16 cellular contexts compared by ENCODE assay signal in the genomic region with DNA sequence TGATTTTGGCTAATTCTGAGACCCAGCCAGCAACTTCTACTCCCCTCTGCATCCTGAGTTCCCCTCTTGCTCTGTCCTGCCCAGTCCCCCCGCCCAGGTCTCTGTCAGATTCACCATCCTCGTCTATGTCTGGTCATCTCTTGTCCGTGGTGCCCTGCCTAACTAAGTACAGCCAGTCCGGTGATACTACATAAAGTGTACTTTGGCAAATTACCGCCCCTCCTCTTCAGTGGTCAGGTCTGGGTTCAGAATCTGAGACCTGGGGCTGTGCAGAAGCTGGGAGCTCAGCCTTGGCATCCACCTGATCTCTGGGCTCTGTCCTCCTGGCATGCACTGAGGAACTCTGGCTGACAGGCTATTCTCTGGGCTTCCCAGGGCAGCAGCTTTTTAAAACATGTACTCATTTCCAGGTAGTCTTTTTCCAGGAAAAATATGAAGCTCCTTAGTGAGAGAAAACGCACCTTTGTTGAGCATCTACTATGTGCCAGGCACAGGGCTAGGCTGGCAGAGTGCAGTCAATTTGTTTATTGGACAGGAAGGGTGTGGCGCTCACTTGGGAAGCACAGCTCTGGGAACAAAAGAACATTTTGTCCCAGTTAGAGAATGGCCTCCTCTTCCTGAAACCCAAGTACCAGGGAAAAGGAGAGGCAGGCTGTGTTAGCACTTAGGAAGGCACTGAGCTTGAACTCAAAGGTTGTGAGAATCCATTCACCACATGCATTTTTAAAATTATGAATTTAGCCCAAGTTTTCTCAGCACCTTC.
"Had no signal": no experiment of that assay in that cellular context is flagged by ENCODE, and none has a peak within 500 bp of the region (broad histone marks: within the 10 kb centered on the region; RNA-seq: fewer than 3 reads in every experiment).

No MANE protein-coding gene starts in this region.

- H3K36me3 Mint-ChIP-seq: activated naive CD8-positive, alpha-beta T cell treated with anti-CD3 and anti-CD28 coated beads for 36 hours; immature natural killer cell; memory B cell; naive thymus-derived CD4-positive, alpha-beta T cell; T-cell had no signal

- H3K9me3 Mint-ChIP-seq: activated naive CD8-positive, alpha-beta T cell treated with anti-CD3 and anti-CD28 coated beads for 36 hours; dendritic cell treated with granulocyte-macrophage colony-stimulating factor and Interleukin-4, amounts not matched to agents 40 ng/mL and 50 ng/mL, for 4 days; immature natural killer cell; memory B cell; T-cell had no signal

- DNase-seq: activated CD4-positive, alpha-beta T cell treated with anti-CD3 and anti-CD28 coated beads, Interleukin-2, amount 50 U/mL, for 1 hour; activated CD4-positive, CD25-positive, alpha-beta regulatory T cell treated with anti-CD3 and anti-CD28 coated beads, Interleukin-2, amount 50 U/mL, for 72 hours; activated naive CD4-positive, alpha-beta T cell; activated naive CD8-positive, alpha-beta T cell treated with anti-CD3 and anti-CD28 coated beads for 36 hours; amniotic stem cell; effector CD8-positive, alpha-beta T cell; immature natural killer cell; naive thymus-derived CD4-positive, alpha-beta T cell; sigmoid colon; stimulated activated naive CD4-positive, alpha-beta T cell; T-cell had no signal

- H3K4me3 Mint-ChIP-seq: activated naive CD8-positive, alpha-beta T cell treated with anti-CD3 and anti-CD28 coated beads for 36 hours; dendritic cell treated with granulocyte-macrophage colony-stimulating factor and Interleukin-4, amounts not matched to agents 40 ng/mL and 50 ng/mL, for 4 days; immature natural killer cell; memory B cell; naive thymus-derived CD4-positive, alpha-beta T cell; T-cell had no signal

- H3K4me1 ChIP-seq: parathyroid adenoma had no signal

- H2AFZ ChIP-seq: parathyroid adenoma had no signal

- ATAC-seq: esophagus mucosa; naive thymus-derived CD4-positive, alpha-beta T cell; T-cell had no signal

- H3K4me3 ChIP-seq: tibial artery had no signal

- H3K9me3 ChIP-seq: sigmoid colon, tibial artery had no signal

- H3K27ac ChIP-seq: parathyroid adenoma, tibial artery had no signal

- H3K27ac Mint-ChIP-seq: activated naive CD8-positive, alpha-beta T cell treated with anti-CD3 and anti-CD28 coated beads for 36 hours; dendritic cell treated with granulocyte-macrophage colony-stimulating factor and Interleukin-4, amounts not matched to agents 40 ng/mL and 50 ng/mL, for 4 days; immature natural killer cell; memory B cell; T-cell had no signal

- H3K4me1 Mint-ChIP-seq: memory B cell had no signal

- H3K79me2 ChIP-seq: parathyroid adenoma had no signal

- H3K27me3 ChIP-seq: sigmoid colon had no signal

- H3K9ac ChIP-seq: parathyroid adenoma had no signal

- H3K27me3 Mint-ChIP-seq: memory B cell had no signal

- H3K36me3 ChIP-seq: sigmoid colon, tibial artery had no signal
